Comparison of ENCODE assay signal across 22 cellular contexts in the genomic region with DNA sequence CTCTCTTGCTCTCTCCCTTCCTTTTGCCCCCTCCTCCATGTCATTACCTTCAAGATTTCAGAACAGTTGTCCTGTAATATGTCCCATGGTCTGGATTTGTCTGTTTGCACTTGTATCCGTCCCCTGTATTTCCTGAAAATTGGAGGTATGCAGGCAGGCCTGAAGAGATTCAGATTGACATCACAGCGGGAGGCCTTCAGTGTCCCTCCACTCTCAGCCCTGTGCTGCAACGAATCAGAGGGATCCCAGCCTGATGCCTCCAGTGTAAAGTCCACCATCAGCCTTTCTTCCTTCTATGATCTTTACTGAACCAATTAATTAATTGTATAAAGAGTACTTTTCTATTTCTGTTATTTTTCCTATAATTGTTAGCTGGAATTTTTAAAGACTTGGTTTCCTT. TPM values are rescaled to one million over a fixed set of nuclear protein-coding genes. Genes with fewer than 3 reads are reported as not detected.
"Had no signal": no experiment of that assay in that cellular context is flagged by ENCODE, and none has a peak within 500 bp of the region (broad histone marks: within the 10 kb centered on the region; RNA-seq: fewer than 3 reads in every experiment).

No MANE protein-coding gene starts in this region.

- H3K9me3 Mint-ChIP-seq: memory B cell; naive B cell; stimulated activated memory B cell treated with anti-CD40 and anti-IgM and Interleukin-4, amounts not matched to agents 10 μg/mL and 1 μg/mL and 100 μg/mL, for 72 hours; stimulated activated naive CD8-positive, alpha-beta T cell treated with anti-CD3 and anti-CD28 coated beads, Interleukin-15, Interleukin-2, amounts not matched to agents 100 ng/mL and 50 ng/mL, for 24 hours had no signal

- H3K4me3 Mint-ChIP-seq: memory B cell; naive B cell; stimulated activated memory B cell treated with anti-CD40 and anti-IgM and Interleukin-4, amounts not matched to agents 10 μg/mL and 1 μg/mL and 100 μg/mL, for 72 hours; stimulated activated naive CD8-positive, alpha-beta T cell treated with anti-CD3 and anti-CD28 coated beads, Interleukin-15, Interleukin-2, amounts not matched to agents 100 ng/mL and 50 ng/mL, for 24 hours had no signal

- H3K9ac ChIP-seq: parathyroid adenoma had no signal

- H3K9me3 ChIP-seq: heart left ventricle, left ventricle myocardium inferior, lower lobe of right lung, prostate gland, right lobe of liver, tibial artery, upper lobe of right lung, vagina had no signal

- DNase-seq: effector CD8-positive, alpha-beta T cell; heart left ventricle; hippocampal formation; kidney; left cardiac atrium; left ventricle myocardium inferior; lower lobe of right lung; naive B cell; occipital lobe; right lobe of liver; stimulated activated CD4-positive, alpha-beta T cell treated with anti-CD3 and anti-CD28 coated beads, Interleukin-4, amount 100 ng/mL, for 1 hour; tibial artery; upper lobe of right lung had no signal

- H3K36me3 ChIP-seq: heart left ventricle, left ventricle myocardium inferior, lower lobe of right lung, prostate gland, right lobe of liver, tibial artery, upper lobe of right lung, vagina had no signal

- H3K4me1 ChIP-seq: heart left ventricle, left ventricle myocardium inferior, lower lobe of right lung, parathyroid adenoma, prostate gland, right lobe of liver, tibial artery, upper lobe of right lung, vagina had no signal

- ATAC-seq: esophagus mucosa; heart left ventricle; left cardiac atrium; lower lobe of right lung; right lobe of liver; stimulated activated memory B cell treated with anti-CD40 and anti-IgM and Interleukin-4, amounts not matched to agents 10 μg/mL and 1 μg/mL and 100 μg/mL, for 72 hours; upper lobe of right lung had no signal

- H2AFZ ChIP-seq: parathyroid adenoma had no signal

- H3K79me2 ChIP-seq: parathyroid adenoma had no signal

- H3K27me3 ChIP-seq: right lobe of liver, tibial artery, upper lobe of right lung, vagina had no signal

- H3K27ac ChIP-seq: coronary artery, heart left ventricle, left ventricle myocardium inferior, lower lobe of right lung, parathyroid adenoma, prostate gland, right lobe of liver, tibial artery, upper lobe of right lung, vagina had no signal

- H3K4me3 ChIP-seq: coronary artery, heart left ventricle, left ventricle myocardium inferior, lower lobe of right lung, prostate gland, right lobe of liver, tibial artery, upper lobe of right lung, vagina had no signal

- H3K27ac Mint-ChIP-seq: memory B cell; naive B cell; stimulated activated memory B cell treated with anti-CD40 and anti-IgM and Interleukin-4, amounts not matched to agents 10 μg/mL and 1 μg/mL and 100 μg/mL, for 72 hours; stimulated activated naive CD8-positive, alpha-beta T cell treated with anti-CD3 and anti-CD28 coated beads, Interleukin-15, Interleukin-2, amounts not matched to agents 100 ng/mL and 50 ng/mL, for 24 hours had no signal

- H3K4me1 Mint-ChIP-seq: memory B cell; naive B cell; stimulated activated memory B cell treated with anti-CD40 and anti-IgM and Interleukin-4, amounts not matched to agents 10 μg/mL and 1 μg/mL and 100 μg/mL, for 72 hours had no signal

- H3K36me3 Mint-ChIP-seq: memory B cell; naive B cell; stimulated activated memory B cell treated with anti-CD40 and anti-IgM and Interleukin-4, amounts not matched to agents 10 μg/mL and 1 μg/mL and 100 μg/mL, for 72 hours had no signal

RNA-seq across cellular contexts. Expression of a gene that starts 57.3 kb away (rescaled TPM):
- total RNA-seq: esophagus mucosa, glomerular endothelial cell, vagina had no signal
